19 cellular contexts compared by ENCODE assay signal in the genomic region with DNA sequence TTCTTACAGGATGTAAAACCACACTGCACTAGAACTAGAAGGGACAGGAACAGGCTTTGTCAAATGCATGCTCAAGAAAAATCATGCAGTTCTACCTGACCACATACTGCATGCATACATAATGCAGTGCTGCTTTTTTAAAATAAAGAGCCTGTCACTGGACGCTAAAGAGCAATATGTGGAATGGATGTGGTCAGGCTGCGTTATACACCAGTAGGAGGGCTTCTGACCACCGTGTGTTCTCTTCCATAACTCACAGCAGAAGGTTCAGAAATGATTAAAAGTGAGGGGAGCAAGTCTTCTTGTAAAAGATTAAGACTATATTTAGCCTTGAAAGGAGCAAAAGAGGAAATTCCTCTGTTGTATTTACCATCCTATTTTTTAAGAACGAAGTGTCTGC.
DNase-seq lines count a peak whose midpoint lies in the region; ATAC-seq, FAIRE-seq and TF ChIP-seq lines count a peak whose summit lies in the region.
"Had no signal": no experiment of that assay in that cellular context is flagged by ENCODE, and none has a peak within 500 bp of the region (broad histone marks: within the 10 kb centered on the region; RNA-seq: fewer than 3 reads in every experiment).

No MANE protein-coding gene starts in this region.

- ATAC-seq in activated naive CD4-positive, alpha-beta T cell treated with anti-CD3 and anti-CD28 coated beads, Interleukin-2, amount 50 U/mL, for 72 hours = no peak
- ATAC-seq in stimulated activated memory B cell treated with anti-CD40 and anti-IgM and Interleukin-4, amounts not matched to agents 10 μg/mL and 1 μg/mL and 100 μg/mL, for 72 hours = peak; percentile 67
- no peak for ATAC-seq in HG03565 (IDR thresholded peaks at IDR 0.05; ENCODE audit: unreplicated experiment)
- ATAC-seq: K562 had no signal

- TF ChIP-seq EP300 in H1 (IDR thresholded peaks at IDR 0.05; ENCODE audit: borderline replicate concordance in 1 of 2, low read depth in 2 of 2, low read length in 2 of 2) = no peak

- no peak overlapping the region for H3K23ac ChIP-seq in H1 (ENCODE audit: insufficient read length)

- H3K14ac ChIP-seq in H1 (ENCODE audit: insufficient read length) = no peak overlapping the region

- H3K79me2 ChIP-seq in H1 (ENCODE audit: control insufficient read depth in 1 of 2, insufficient read depth in 2 of 2, low read length in 2 of 2) = no peaks in the 10 kb centered on the region

- H3K27ac Mint-ChIP-seq in activated naive CD4-positive, alpha-beta T cell treated with anti-CD3 and anti-CD28 coated beads, Interleukin-2, amount 10 ng/mL, durations not matched to agents 7 days and 5 days = peak overlapping the region; percentile 19
- H3K27ac Mint-ChIP-seq in activated naive CD4-positive, alpha-beta T cell treated with anti-CD3 and anti-CD28 coated beads, Interleukin-2, amount 50 U/mL, for 72 hours = no peak overlapping the region
- no peak overlapping the region for H3K27ac Mint-ChIP-seq in stimulated activated memory B cell treated with anti-CD40 and anti-IgM and Interleukin-4, amounts not matched to agents 10 μg/mL and 1 μg/mL and 100 μg/mL, for 72 hours
- H3K27ac Mint-ChIP-seq: CD14-positive monocyte; CD4-positive, alpha-beta memory T cell had no signal

- peak overlapping the region; percentile 7; the same call in 1 of the 2 replicates for H2BK12ac ChIP-seq in H1 (ENCODE audit: low read depth, low read length)

- no peaks in the 10 kb centered on the region for H3K27me3 Mint-ChIP-seq in activated naive CD4-positive, alpha-beta T cell treated with anti-CD3 and anti-CD28 coated beads, Interleukin-2, amount 10 ng/mL, durations not matched to agents 7 days and 5 days
- H3K27me3 Mint-ChIP-seq in stimulated activated memory B cell treated with anti-CD40 and anti-IgM and Interleukin-4, amounts not matched to agents 10 μg/mL and 1 μg/mL and 100 μg/mL, for 72 hours = no peaks in the 10 kb centered on the region
- H3K27me3 Mint-ChIP-seq: CD4-positive, alpha-beta memory T cell had no signal

- peak overlapping the region; percentile 77 for H2BK120ac ChIP-seq in H1 (replicated peaks; ENCODE audit: low read depth, low read length)

- no peak for DNase-seq in activated naive CD4-positive, alpha-beta T cell treated with anti-CD3 and anti-CD28 coated beads, Interleukin-2, amount 10 ng/mL, durations not matched to agents 7 days and 5 days
- DNase-seq in activated naive CD4-positive, alpha-beta T cell treated with anti-CD3 and anti-CD28 coated beads, Interleukin-2, amount 50 U/mL, for 72 hours (ENCODE audit: low spot score in 2 of 2) = no peak
- DNase-seq in KBM-7 = peak; percentile 53
- no peak for DNase-seq in H1 (ENCODE audit: low read depth in 1 of 2, low spot score in 2 of 2)
- DNase-seq in ureter (ENCODE audit: low spot score) = no peak
- no peak for DNase-seq in NCI-H774 (lab: John Stamatoyannopoulos, UW)
- DNase-seq: CD4-positive, alpha-beta memory T cell; DMS153; DMS79; GDM1; HCEC 1CT; IMR-90 had no signal

- H2AFZ ChIP-seq in H1 (ENCODE audit: low read length) = no peak overlapping the region

- H3K79me1 ChIP-seq in H1 (ENCODE audit: low read depth, low read length) = no peaks in the 10 kb centered on the region

- H3K4me3 ChIP-seq in H1 (ENCODE audit: extremely low read depth in 1 of 4, insufficient read depth in 2 of 4, low read depth in 3 of 4, low read length in 4 of 4) = no peak overlapping the region
- H3K4me3 ChIP-seq: BLaER1, K562 had no signal

- 67% methylated on average over 4 of the region's 4 CpGs; no CpG with 5 or more reads in 1 of the 2 experiments for WGBS in H1 (ENCODE audit: extremely low coverage in 1 of 2, insufficient coverage in 1 of 2, insufficient read length in 1 of 2, insufficient replicate concordance in 2 of 2, low coverage in 1 of 2, low lambda C conversion rate in 2 of 2, missing lambda C conversion rate in 1 of 2), 2 experiments

- no peak for TF ChIP-seq POLR2A in H1 (IDR thresholded peaks at IDR 0.05; ENCODE audit: control extremely low read depth in 1 of 2, low read depth in 2 of 2, low read length in 2 of 2)

- TF ChIP-seq CTCF in H1 (IDR thresholded peaks at IDR 0.05; ENCODE audit: control extremely low read depth in 1 of 3, insufficient read depth in 1 of 3, low read depth in 1 of 3, low read length in 3 of 3) = no peak

- peaks cover 0 to 11% (median 3%) of the 10 kb centered on the region in 4 experiments; a peak in 3 of 7 replicates for H3K4me1 ChIP-seq in H1 (replicated peaks in 1 of 4; ENCODE audit: control insufficient read depth in 3 of 4, insufficient read depth in 4 of 4, low read length in 3 of 4)

- H3K4me3 Mint-ChIP-seq in activated naive CD4-positive, alpha-beta T cell treated with anti-CD3 and anti-CD28 coated beads, Interleukin-2, amount 10 ng/mL, durations not matched to agents 7 days and 5 days = no peak overlapping the region
- no peak overlapping the region for H3K4me3 Mint-ChIP-seq in stimulated activated memory B cell treated with anti-CD40 and anti-IgM and Interleukin-4, amounts not matched to agents 10 μg/mL and 1 μg/mL and 100 μg/mL, for 72 hours
- H3K4me3 Mint-ChIP-seq: CD14-positive monocyte; CD4-positive, alpha-beta memory T cell had no signal

- H4K5ac ChIP-seq in H1 (ENCODE audit: insufficient read length, low read depth, low read length) = peak overlapping the region; percentile 29

- no peaks in the 10 kb centered on the region for H3K36me3 ChIP-seq in H1 (ENCODE audit: control insufficient read depth in 2 of 4, insufficient read depth in 4 of 4, low read length in 3 of 4)
- H3K36me3 ChIP-seq: BLaER1 had no signal

- peak overlapping the region; percentile 71 for H3K4ac ChIP-seq in H1 (replicated peaks; ENCODE audit: insufficient read length, low read depth, low read length)

- H3K27ac ChIP-seq in H1 (ENCODE audit: low read depth, low read length) = no peak overlapping the region
- H3K27ac ChIP-seq: 22Rv1, BLaER1 had no signal

- CTCF ChIA-PET in activated naive CD4-positive, alpha-beta T cell treated with anti-CD3 and anti-CD28 coated beads, Interleukin-2, amount 10 ng/mL, durations not matched to agents 7 days and 5 days (lab: Charles Lee) = no interaction called here
- CTCF ChIA-PET in H1 (lab: Charles Lee; ENCODE audit: partially characterized antibody) = interaction anchor here (0.7 to 1.9 kb wide), 4 partner anchors 12 to 54 kb away, joined by 3 to 5 read pairs (median 4); no protein-coding TSS in a partner anchor

- no peak overlapping the region for H3K4me2 ChIP-seq in H1 (ENCODE audit: insufficient read depth in 1 of 2, low read depth in 2 of 2, low read length in 2 of 2)
- H3K4me2 ChIP-seq: BLaER1 had no signal

- POLR2A ChIA-PET in H1 (lab: Charles Lee; ENCODE audit: partially characterized antibody) = no interaction called here

- no peak overlapping the region for H3K9ac ChIP-seq in H1 (replicated peaks in 1 of 4; ENCODE audit: extremely low read depth in 1 of 4, low read depth in 3 of 4, low read length in 3 of 4)
- H3K9ac ChIP-seq: BLaER1 had no signal

- peaks cover 20% of the 10 kb centered on the region for H3K4me1 Mint-ChIP-seq in activated naive CD4-positive, alpha-beta T cell treated with anti-CD3 and anti-CD28 coated beads, Interleukin-2, amount 10 ng/mL, durations not matched to agents 7 days and 5 days
- H3K4me1 Mint-ChIP-seq in stimulated activated memory B cell treated with anti-CD40 and anti-IgM and Interleukin-4, amounts not matched to agents 10 μg/mL and 1 μg/mL and 100 μg/mL, for 72 hours = peaks cover 20% of the 10 kb centered on the region
- H3K4me1 Mint-ChIP-seq: CD14-positive monocyte; CD4-positive, alpha-beta memory T cell had no signal

- TF ChIP-seq RAD21 in H1 (IDR thresholded peaks at IDR 0.05 in 1 of 2, conservative IDR thresholded peaks at IDR 0.05 in 1 of 2; ENCODE audit: low read depth in 2 of 2, low read length in 2 of 2) = no peak

- H4K20me1 ChIP-seq in H1 (replicated peaks in 1 of 2; ENCODE audit: control insufficient read depth in 1 of 2, insufficient read depth in 2 of 2, low read length in 2 of 2) = no peaks in the 10 kb centered on the region
- H4K20me1 ChIP-seq: BLaER1 had no signal

- H2BK20ac ChIP-seq in H1 (ENCODE audit: low read length) = 0 out of 2 replicates have a peak overlapping the region, but pooled peaks have one; percentile 63

- no peak overlapping the region for H4K91ac ChIP-seq in H1 (replicated peaks; ENCODE audit: insufficient read length, low read length)

- no peak overlapping the region for H2BK5ac ChIP-seq in H1 (ENCODE audit: low read depth, low read length)

- H4K8ac ChIP-seq in H1 (ENCODE audit: extremely low read depth, insufficient read depth, low read length) = no peak overlapping the region

- H3K18ac ChIP-seq in H1 (ENCODE audit: extremely low read depth, low read length) = no peak overlapping the region

- no peaks in the 10 kb centered on the region for H3K36me3 Mint-ChIP-seq in activated naive CD4-positive, alpha-beta T cell treated with anti-CD3 and anti-CD28 coated beads, Interleukin-2, amount 10 ng/mL, durations not matched to agents 7 days and 5 days
- H3K36me3 Mint-ChIP-seq in activated naive CD4-positive, alpha-beta T cell treated with anti-CD3 and anti-CD28 coated beads, Interleukin-2, amount 50 U/mL, for 72 hours = no peaks in the 10 kb centered on the region
- H3K36me3 Mint-ChIP-seq in stimulated activated memory B cell treated with anti-CD40 and anti-IgM and Interleukin-4, amounts not matched to agents 10 μg/mL and 1 μg/mL and 100 μg/mL, for 72 hours = no peaks in the 10 kb centered on the region
- H3K36me3 Mint-ChIP-seq: CD14-positive monocyte; CD4-positive, alpha-beta memory T cell had no signal

- H3K9me3 Mint-ChIP-seq in activated naive CD4-positive, alpha-beta T cell treated with anti-CD3 and anti-CD28 coated beads, Interleukin-2, amount 10 ng/mL, durations not matched to agents 7 days and 5 days = no peaks in the 10 kb centered on the region
- H3K9me3 Mint-ChIP-seq in activated naive CD4-positive, alpha-beta T cell treated with anti-CD3 and anti-CD28 coated beads, Interleukin-2, amount 50 U/mL, for 72 hours = no peaks in the 10 kb centered on the region
- H3K9me3 Mint-ChIP-seq in stimulated activated memory B cell treated with anti-CD40 and anti-IgM and Interleukin-4, amounts not matched to agents 10 μg/mL and 1 μg/mL and 100 μg/mL, for 72 hours = peaks cover 2% of the 10 kb centered on the region

- no peaks in the 10 kb centered on the region for H3K27me3 ChIP-seq in H1 (replicated peaks in 1 of 4; ENCODE audit: control insufficient read depth in 3 of 4, extremely low read depth in 1 of 4, insufficient read depth in 3 of 4, low read length in 3 of 4)
- H3K27me3 ChIP-seq: BLaER1 had no signal

- in situ Hi-C loops in KBM-7 (cut with MboI; ENCODE audit: low pct_unique_long_range_greater_than_20kb, low sequenced_read_pairs) = no loop called here

- H3K9me3 ChIP-seq in H1 (ENCODE audit: insufficient read depth in 2 of 2, low read depth in 1 of 2, low read length in 1 of 2) = no peaks in the 10 kb centered on the region
- H3K9me3 ChIP-seq: BLaER1 had no signal

- H3K23me2 ChIP-seq in H1 (ENCODE audit: low read depth, low read length) = no peaks in the 10 kb centered on the region

- no peak overlapping the region for H2AK5ac ChIP-seq in H1 (ENCODE audit: low read depth, low read length)

- no peak for FAIRE-seq in H1 (lab: Jason Lieb, UNC)
- FAIRE-seq: HTR-8/SVneo, K562 had no signal

- no peak overlapping the region for H3K56ac ChIP-seq in H1 (replicated peaks; ENCODE audit: insufficient read length, low read depth, low read length)

- no peak overlapping the region for H2BK15ac ChIP-seq in H1 (ENCODE audit: low read length)
